ENCODE assay signal across 7 cellular contexts in genomic region chr6:32700391-32701040, GRCh38. TPM values are rescaled to one million over a fixed set of nuclear protein-coding genes. Genes with fewer than 3 reads are reported as not detected.
DNase-seq lines count a peak whose midpoint lies in the region; ATAC-seq and TF ChIP-seq lines count a peak whose summit lies in the region.

No MANE protein-coding gene starts in this region.

- no peak overlapping the region for H3K4me3 ChIP-seq in Jurkat, Clone E6-1 (ENCODE audit: low read length)

- no peak overlapping the region for H3K4me3 Mint-ChIP-seq in stimulated activated naive CD8-positive, alpha-beta T cell treated with anti-CD3 and anti-CD28 coated beads, Interleukin-15, amount 100 ng/mL, for 72 hours

- TF ChIP-seq CTCF in RWPE1 (conservative IDR thresholded peaks at IDR 0.05; ENCODE audit: low read depth): peak; percentile 54

- POLR2A ChIA-PET in RWPE1 (lab: Yijun Ruan, JAX; ENCODE audit: low non-redundant PET): no interaction called here

- H3K27ac Mint-ChIP-seq in stimulated activated naive CD8-positive, alpha-beta T cell treated with anti-CD3 and anti-CD28 coated beads, Interleukin-15, amount 100 ng/mL, for 72 hours: no peak overlapping the region

- ATAC-seq in stimulated activated naive CD8-positive, alpha-beta T cell treated with anti-CD3 and anti-CD28 coated beads, Interleukin-15, amount 100 ng/mL, for 72 hours: peak; percentile 72
- ATAC-seq in HG03432 (IDR thresholded peaks at IDR 0.05; ENCODE audit: unreplicated experiment): no peak

- no peaks in the 10 kb centered on the region for H3K4me1 Mint-ChIP-seq in stimulated activated naive CD8-positive, alpha-beta T cell treated with anti-CD3 and anti-CD28 coated beads, Interleukin-15, amount 100 ng/mL, for 72 hours

- H3K9me3 Mint-ChIP-seq in stimulated activated naive CD8-positive, alpha-beta T cell treated with anti-CD3 and anti-CD28 coated beads, Interleukin-15, amount 100 ng/mL, for 72 hours: peaks cover 0 to 7% of the 10 kb centered on the region in 2 donors

- DNase-seq in ELR (ENCODE audit: low read depth): peak; percentile 65
- DNase-seq in Jurkat, Clone E6-1 (ENCODE audit: low read depth, low spot score): peak; percentile 32
- DNase-seq in RWPE1 (ENCODE audit: low spot score): peak; percentile 46
- peak; percentile 25 for DNase-seq in cerebellum (ENCODE audit: low spot score)
- peak; percentile 67 for DNase-seq in kidney tubule cell (ENCODE audit: low spot score)
- peak; percentile 18 to 21 for DNase-seq in stimulated activated naive CD8-positive, alpha-beta T cell treated with anti-CD3 and anti-CD28 coated beads, Interleukin-15, amount 100 ng/mL, for 72 hours

- peaks cover 47% of the 10 kb centered on the region for H3K27me3 Mint-ChIP-seq in stimulated activated naive CD8-positive, alpha-beta T cell treated with anti-CD3 and anti-CD28 coated beads, Interleukin-15, amount 100 ng/mL, for 72 hours

- CTCF ChIA-PET in RWPE1 (lab: Yijun Ruan, JAX): interaction anchor here (0.6 to 1.4 kb wide), 7 partner anchors 17 to 456 kb away, joined by 3 to 9 read pairs (median 3); no protein-coding TSS in a partner anchor

- no peak overlapping the region for H3K27ac ChIP-seq in RWPE1

RNA-seq across cellular contexts. Expression of gene HLA-DQB1, which starts 34.1 kb away (rescaled TPM):
- polyA plus RNA-seq in Jurkat, Clone E6-1 (2012; ENCODE audit: insufficient read depth, insufficient read length): 2.2 TPM
- not detected for total RNA-seq in cerebellum

RNA-seq across cellular contexts. Expression of gene HLA-DQA2, which starts 40.7 kb away (rescaled TPM):
- polyA plus RNA-seq in Jurkat, Clone E6-1 (2012; ENCODE audit: insufficient read depth, insufficient read length): not detected
- not detected for total RNA-seq in cerebellum
